1 cellular context compared by ENCODE assay signal in the genomic region with DNA sequence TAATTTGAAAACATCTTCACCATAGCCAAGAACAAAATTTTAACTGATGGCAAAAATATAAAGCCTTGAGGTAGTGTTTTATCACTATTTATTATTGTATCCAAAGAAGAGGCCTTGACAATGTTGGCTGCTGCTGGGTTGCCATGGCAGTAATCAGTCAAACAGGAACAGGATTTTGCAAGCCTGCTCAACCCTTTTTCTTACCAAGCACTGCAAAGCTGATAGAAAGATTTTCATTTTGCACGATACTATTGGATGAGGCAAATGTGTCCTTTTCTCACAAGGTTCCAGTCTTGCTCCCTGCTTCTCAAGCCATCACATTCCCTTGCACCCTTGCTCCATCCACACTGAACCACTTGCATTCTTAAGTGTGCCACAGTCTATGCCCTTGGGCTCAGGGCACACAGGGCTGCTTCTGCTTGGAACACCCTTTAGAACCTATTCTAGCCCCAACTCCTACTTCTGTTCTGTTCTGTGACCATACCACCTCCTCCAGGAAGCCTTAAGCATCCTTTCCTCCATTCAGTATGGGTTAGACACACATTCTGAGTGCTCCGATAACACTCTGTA.
TF ChIP-seq lines count a peak whose summit lies in the region.

No MANE protein-coding gene starts in this region.

TF ChIP-seq in GM23338, 12 proteins besides CTCF, POLR2A, EP300 and RAD21 (continued from another document):
- TF ChIP-seq JUNB (IDR thresholded peaks at IDR 0.05; ENCODE audit: unreplicated experiment), result no peak
- TF ChIP-seq, protein P1, sequence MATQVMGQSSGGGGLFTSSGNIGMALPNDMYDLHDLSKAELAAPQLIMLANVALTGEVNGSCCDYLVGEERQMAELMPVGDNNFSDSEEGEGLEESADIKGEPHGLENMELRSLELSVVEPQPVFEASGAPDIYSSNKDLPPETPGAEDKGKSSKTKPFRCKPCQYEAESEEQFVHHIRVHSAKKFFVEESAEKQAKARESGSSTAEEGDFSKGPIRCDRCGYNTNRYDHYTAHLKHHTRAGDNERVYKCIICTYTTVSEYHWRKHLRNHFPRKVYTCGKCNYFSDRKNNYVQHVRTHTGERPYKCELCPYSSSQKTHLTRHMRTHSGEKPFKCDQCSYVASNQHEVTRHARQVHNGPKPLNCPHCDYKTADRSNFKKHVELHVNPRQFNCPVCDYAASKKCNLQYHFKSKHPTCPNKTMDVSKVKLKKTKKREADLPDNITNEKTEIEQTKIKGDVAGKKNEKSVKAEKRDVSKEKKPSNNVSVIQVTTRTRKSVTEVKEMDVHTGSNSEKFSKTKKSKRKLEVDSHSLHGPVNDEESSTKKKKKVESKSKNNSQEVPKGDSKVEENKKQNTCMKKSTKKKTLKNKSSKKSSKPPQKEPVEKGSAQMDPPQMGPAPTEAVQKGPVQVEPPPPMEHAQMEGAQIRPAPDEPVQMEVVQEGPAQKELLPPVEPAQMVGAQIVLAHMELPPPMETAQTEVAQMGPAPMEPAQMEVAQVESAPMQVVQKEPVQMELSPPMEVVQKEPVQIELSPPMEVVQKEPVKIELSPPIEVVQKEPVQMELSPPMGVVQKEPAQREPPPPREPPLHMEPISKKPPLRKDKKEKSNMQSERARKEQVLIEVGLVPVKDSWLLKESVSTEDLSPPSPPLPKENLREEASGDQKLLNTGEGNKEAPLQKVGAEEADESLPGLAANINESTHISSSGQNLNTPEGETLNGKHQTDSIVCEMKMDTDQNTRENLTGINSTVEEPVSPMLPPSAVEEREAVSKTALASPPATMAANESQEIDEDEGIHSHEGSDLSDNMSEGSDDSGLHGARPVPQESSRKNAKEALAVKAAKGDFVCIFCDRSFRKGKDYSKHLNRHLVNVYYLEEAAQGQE (IDR thresholded peaks at IDR 0.05; ENCODE audit: unreplicated experiment), result no peak
- TF ChIP-seq POLR2AphosphoS5 (IDR thresholded peaks at IDR 0.05; ENCODE audit: low read depth), result no peak
